26 cellular contexts compared by ENCODE assay signal in genomic region chr16:74015953-74016352, GRCh38.
"Had no signal": no experiment of that assay in that cellular context is flagged by ENCODE, and none has a peak within 500 bp of the region (broad histone marks: within the 10 kb centered on the region; RNA-seq: fewer than 3 reads in every experiment).

No MANE protein-coding gene starts in this region.

- DNase-seq: stimulated activated CD4-positive, alpha-beta T cell treated with anti-CD3 and anti-CD28 coated beads, Interleukin-2, amount 100 ng/mL, for 48 hours; stimulated activated CD4-positive, alpha-beta T cell treated with anti-CD3 and anti-CD28 coated beads, Interleukin-4, amount 100 ng/mL, for 1 hour; stimulated activated CD4-positive, alpha-beta T cell treated with anti-CD3 and anti-CD28 coated beads, Interleukin-4, amount 100 ng/mL, for 24 hours; stimulated activated CD4-positive, alpha-beta T cell treated with anti-CD3 and anti-CD28 coated beads, Interleukin-4, amount 100 ng/mL, for 4 hours; stimulated activated CD8-positive, alpha-beta memory T cell treated with anti-CD3 and anti-CD28 coated beads, Interleukin-4, amount 100 ng/mL, for 48 hours; stimulated activated naive B cell treated with anti-CD40 and anti-IgM and Interleukin-4, amounts not matched to agents 10 μg/mL and 1 μg/mL and 100 μg/mL, for 72 hours; stimulated activated naive CD4-positive, alpha-beta T cell; stimulated activated naive CD4-positive, alpha-beta T cell treated with Interleukin-2 at 50 U/mL for 16 hours; stimulated activated naive CD8-positive, alpha-beta T cell treated with anti-CD3 and anti-CD28 coated beads, Interleukin-15, amount 100 ng/mL, for 72 hours; stimulated activated naive CD8-positive, alpha-beta T cell treated with anti-CD3 and anti-CD28 coated beads, Interleukin-15, Interleukin-2, amounts not matched to agents 100 U/mL and 50 U/mL, for 24 hours; stomach; substantia nigra; testis; thyroid gland; tibial artery; transverse colon; upper lobe of left lung; upper lobe of right lung; uterus had no signal

- H3K9me3 ChIP-seq: stomach, suprapubic skin, testis, thoracic aorta, thyroid gland, tibial artery, tibial nerve, transverse colon, upper lobe of left lung, upper lobe of right lung, uterus, vagina had no signal

- ATAC-seq: stimulated activated effector memory CD8-positive, alpha-beta T cell treated with anti-CD3 and anti-CD28 coated beads, Interleukin-12 subunit alpha, Interleukin-12 subunit beta, amount 100 ng/mL, for 72 hours; stimulated activated memory B cell treated with anti-CD40 and anti-IgM and Interleukin-4, amounts not matched to agents 10 μg/mL and 1 μg/mL and 100 μg/mL, for 72 hours; stimulated activated naive B cell treated with anti-CD40 and anti-IgM and Interleukin-4, amounts not matched to agents 10 μg/mL and 1 μg/mL and 100 μg/mL, for 72 hours; stimulated activated naive CD8-positive, alpha-beta T cell treated with anti-CD3 and anti-CD28 coated beads, Interleukin-15, amount 100 ng/mL, for 72 hours; stimulated activated naive CD8-positive, alpha-beta T cell treated with anti-CD3 and anti-CD28 coated beads, Interleukin-15, Interleukin-2, amounts not matched to agents 100 U/mL and 50 U/mL, for 24 hours; upper lobe of right lung had no signal

- H3K36me3 ChIP-seq: stomach, suprapubic skin, thoracic aorta, thyroid gland, tibial artery, tibial nerve, transverse colon, upper lobe of left lung, upper lobe of right lung, uterus, vagina had no signal

- H3K27ac ChIP-seq: stomach, suprapubic skin, testis, thoracic aorta, thyroid gland, tibial artery, tibial nerve, transverse colon, upper lobe of left lung, upper lobe of right lung, uterus, vagina had no signal

- H3K27me3 ChIP-seq: stomach, suprapubic skin, testis, thyroid gland, tibial artery, tibial nerve, transverse colon, upper lobe of left lung, upper lobe of right lung, vagina had no signal

- H3K4me1 ChIP-seq: stomach, suprapubic skin, testis, thyroid gland, tibial artery, tibial nerve, transverse colon, upper lobe of left lung, upper lobe of right lung, uterus, vagina had no signal

- FAIRE-seq: urothelium cell line had no signal

- H3K4me3 ChIP-seq: stomach, suprapubic skin, testis, thoracic aorta, thyroid gland, tibial artery, tibial nerve, transverse colon, upper lobe of left lung, upper lobe of right lung, uterus, vagina had no signal
